Comparison of ENCODE assay signal across 11 cellular contexts in the genomic region with DNA sequence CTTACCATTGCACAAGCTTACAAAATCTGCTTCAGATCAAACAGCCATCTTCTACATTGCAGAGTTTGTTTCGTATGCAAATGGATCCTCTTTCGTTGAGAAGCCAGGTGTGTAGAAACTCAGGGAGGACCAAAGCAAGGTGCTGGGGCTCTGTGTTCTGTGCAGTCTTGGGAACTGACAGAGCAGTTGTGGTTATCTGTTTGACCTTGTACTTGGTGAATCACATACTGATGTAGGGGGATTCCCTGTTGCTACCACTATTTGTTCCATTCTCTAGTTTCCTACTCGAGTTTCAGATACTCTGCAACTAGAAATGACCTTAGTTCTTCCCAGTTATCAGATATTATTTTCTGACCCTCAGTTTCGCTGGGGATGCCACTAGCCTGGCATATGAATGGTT.
DNase-seq lines count a peak whose midpoint lies in the region; ATAC-seq and TF ChIP-seq lines count a peak whose summit lies in the region.
"Had no signal": no experiment of that assay in that cellular context is flagged by ENCODE, and none has a peak within 500 bp of the region (broad histone marks: within the 10 kb centered on the region; RNA-seq: fewer than 3 reads in every experiment).

No MANE protein-coding gene starts in this region.

- peaks cover 2% of the 10 kb centered on the region for H3K9me3 ChIP-seq in psoas muscle
- H3K9me3 ChIP-seq: colonic mucosa had no signal

- no peak overlapping the region for H3K27ac Mint-ChIP-seq in activated naive CD8-positive, alpha-beta T cell treated with anti-CD3 and anti-CD28 coated beads for 36 hours

- H3K4me3 Mint-ChIP-seq in activated naive CD8-positive, alpha-beta T cell treated with anti-CD3 and anti-CD28 coated beads for 36 hours = no peak overlapping the region

- peaks cover 20% of the 10 kb centered on the region for H3K4me1 Mint-ChIP-seq in activated naive CD8-positive, alpha-beta T cell treated with anti-CD3 and anti-CD28 coated beads for 36 hours

- no peaks in the 10 kb centered on the region for H3K27me3 ChIP-seq in psoas muscle (ENCODE audit: insufficient read depth in 3 of 3, low read length in 2 of 3)
- H3K27me3 ChIP-seq: colonic mucosa had no signal

- peaks cover 8% of the 10 kb centered on the region for H3K27me3 Mint-ChIP-seq in activated naive CD8-positive, alpha-beta T cell treated with anti-CD3 and anti-CD28 coated beads for 36 hours

- H3K36me3 ChIP-seq in psoas muscle (ENCODE audit: insufficient read depth in 1 of 2, low read depth in 1 of 2) = no peaks in the 10 kb centered on the region
- H3K36me3 ChIP-seq: colonic mucosa had no signal

- WGBS in psoas muscle, 3 donors = 74 to 86% (median 75%) methylated on average over 4 of the region's 4 CpGs

- no peak for TF ChIP-seq CTCF in psoas muscle (IDR thresholded peaks at IDR 0.05)

- intact Hi-C loops in psoas muscle (cut with DNase I) = no loop called here

- peaks cover 23% of the 10 kb centered on the region for H3K9me3 Mint-ChIP-seq in activated naive CD8-positive, alpha-beta T cell treated with anti-CD3 and anti-CD28 coated beads for 36 hours

- no peaks in the 10 kb centered on the region for H3K4me1 ChIP-seq in psoas muscle
- H3K4me1 ChIP-seq: colonic mucosa had no signal

- no peak overlapping the region for H3K4me3 ChIP-seq in psoas muscle
- H3K4me3 ChIP-seq: colonic mucosa had no signal

- ATAC-seq in GM18499 (IDR thresholded peaks at IDR 0.05; ENCODE audit: insufficient read depth, unreplicated experiment) (peak; percentile 100), GM19438 (IDR thresholded peaks at IDR 0.05; ENCODE audit: low read depth, unreplicated experiment) (peak; percentile 98), HG03039 (IDR thresholded peaks at IDR 0.05; ENCODE audit: unreplicated experiment) (peak; percentile 100), psoas muscle (no peak)
- ATAC-seq: Panc1 had no signal

- DNase-seq in activated naive CD8-positive, alpha-beta T cell treated with anti-CD3 and anti-CD28 coated beads for 36 hours = peak; percentile 36
- DNase-seq in 8988T = no peak
- DNase-seq in psoas muscle = no peak
- no peak for DNase-seq in COLO829 (ENCODE audit: low spot score)
- no peak for DNase-seq in AG20443 (ENCODE audit: low spot score)
- DNase-seq: colonic mucosa; stimulated activated CD8-positive, alpha-beta memory T cell treated with anti-CD3 and anti-CD28 coated beads, Interleukin-4, amount 100 ng/mL, for 48 hours had no signal

- H3K36me3 Mint-ChIP-seq in activated naive CD8-positive, alpha-beta T cell treated with anti-CD3 and anti-CD28 coated beads for 36 hours = peaks cover 9% of the 10 kb centered on the region

- H3K27ac ChIP-seq in psoas muscle = no peak overlapping the region
- H3K27ac ChIP-seq: colonic mucosa had no signal

Comparison
In these comparisons a context has a peak if more than half of its experiments do, and no peak if none do; other contexts are left out.
1. ATAC-seq: peak in GM18499 (single experiment), GM19438 (single experiment) and HG03039 (single experiment); none in psoas muscle (0 of 4).